Comparison of ENCODE assay signal across 1 cellular context in genomic region chr16:56419740-56420548, GRCh38.
TF ChIP-seq lines count a peak whose summit lies in the region.

No MANE protein-coding gene starts in this region.

TF ChIP-seq in GM23338, 12 proteins besides CTCF, POLR2A, EP300 and RAD21 (continued from another document):
- no peak for TF ChIP-seq ZNF462 (CRISPR knock-in tag; IDR thresholded peaks at IDR 0.05)
- no peak for TF ChIP-seq ETS1 (IDR thresholded peaks at IDR 0.05)
- TF ChIP-seq ZNF331 (CRISPR knock-in tag; IDR thresholded peaks at IDR 0.05; ENCODE audit: low read depth), result no peak
- no peak for TF ChIP-seq ZNF114 (CRISPR knock-in tag; IDR thresholded peaks at IDR 0.05)
- TF ChIP-seq EZH2 (IDR thresholded peaks at IDR 0.05; ENCODE audit: low read depth, unreplicated experiment), result no peak
- no peak for TF ChIP-seq EZH2phosphoT487 (IDR thresholded peaks at IDR 0.05; ENCODE audit: unreplicated experiment)
- no peak for TF ChIP-seq CREB1 (CRISPR knock-in tag; IDR thresholded peaks at IDR 0.05; ENCODE audit: low read depth)
- TF ChIP-seq JUNB (IDR thresholded peaks at IDR 0.05; ENCODE audit: unreplicated experiment), result no peak
- TF ChIP-seq STAT1 (IDR thresholded peaks at IDR 0.05; ENCODE audit: unreplicated experiment), result no peak
- TF ChIP-seq REST (IDR thresholded peaks at IDR 0.05; ENCODE audit: unreplicated experiment), result no peak
- no peak for TF ChIP-seq POLR2AphosphoS5 (IDR thresholded peaks at IDR 0.05; ENCODE audit: low read depth)
TF ChIP-seq in GM23338: peak in this region for 0.
